15 cellular contexts compared by ENCODE assay signal in genomic region chr19:8244442-8244841, GRCh38.
"Had no signal": no experiment of that assay in that cellular context is flagged by ENCODE, and none has a peak within 500 bp of the region (broad histone marks: within the 10 kb centered on the region; RNA-seq: fewer than 3 reads in every experiment).

No MANE protein-coding gene starts in this region.

- H3K36me3 ChIP-seq: gastroesophageal sphincter had no signal

- DNase-seq: activated CD4-positive, CD25-positive, alpha-beta regulatory T cell treated with anti-CD3 and anti-CD28 coated beads, Interleukin-2, amount 50 U/mL, for 72 hours; activated naive CD4-positive, alpha-beta T cell treated with anti-CD3 and anti-CD28 coated beads, Interleukin-2, amount 10 ng/mL, durations not matched to agents 7 days and 5 days; dermis blood vessel endothelial cell; kidney; left ventricle myocardium superior; mucosa of descending colon; naive thymus-derived CD4-positive, alpha-beta T cell; stimulated activated CD4-positive, alpha-beta T cell treated with anti-CD3 and anti-CD28 coated beads, Interleukin-12 subunit alpha, Interleukin-12 subunit beta, amount 100 ng/mL, for 4 hours; stimulated activated CD4-positive, alpha-beta T cell treated with anti-CD3 and anti-CD28 coated beads, Interleukin-2, amount 100 ng/mL, for 24 hours had no signal

- H3K27ac ChIP-seq: ascending aorta, gastroesophageal sphincter, hepatocyte, parathyroid adenoma had no signal

- H3K4me3 ChIP-seq: ascending aorta, gastroesophageal sphincter, hepatocyte, mucosa of descending colon had no signal

- H2AFZ ChIP-seq: hepatocyte, parathyroid adenoma had no signal

- ATAC-seq: activated T-helper 17 cell treated with anti-CD3 and anti-CD28 coated beads, Interleukin-2, amount 50 U/mL, for 72 hours; gastroesophageal sphincter; left ventricle myocardium superior; mucosa of descending colon; naive thymus-derived CD4-positive, alpha-beta T cell had no signal

- H3K27me3 ChIP-seq: ascending aorta, gastroesophageal sphincter, hepatocyte had no signal

- H3K9ac ChIP-seq: parathyroid adenoma had no signal

- H3K4me2 ChIP-seq: hepatocyte had no signal

- H3K9me3 ChIP-seq: ascending aorta had no signal

- FAIRE-seq: bronchial epithelial cell, kidney had no signal
